Comparison of ENCODE assay signal across 8 cellular contexts in the genomic region with DNA sequence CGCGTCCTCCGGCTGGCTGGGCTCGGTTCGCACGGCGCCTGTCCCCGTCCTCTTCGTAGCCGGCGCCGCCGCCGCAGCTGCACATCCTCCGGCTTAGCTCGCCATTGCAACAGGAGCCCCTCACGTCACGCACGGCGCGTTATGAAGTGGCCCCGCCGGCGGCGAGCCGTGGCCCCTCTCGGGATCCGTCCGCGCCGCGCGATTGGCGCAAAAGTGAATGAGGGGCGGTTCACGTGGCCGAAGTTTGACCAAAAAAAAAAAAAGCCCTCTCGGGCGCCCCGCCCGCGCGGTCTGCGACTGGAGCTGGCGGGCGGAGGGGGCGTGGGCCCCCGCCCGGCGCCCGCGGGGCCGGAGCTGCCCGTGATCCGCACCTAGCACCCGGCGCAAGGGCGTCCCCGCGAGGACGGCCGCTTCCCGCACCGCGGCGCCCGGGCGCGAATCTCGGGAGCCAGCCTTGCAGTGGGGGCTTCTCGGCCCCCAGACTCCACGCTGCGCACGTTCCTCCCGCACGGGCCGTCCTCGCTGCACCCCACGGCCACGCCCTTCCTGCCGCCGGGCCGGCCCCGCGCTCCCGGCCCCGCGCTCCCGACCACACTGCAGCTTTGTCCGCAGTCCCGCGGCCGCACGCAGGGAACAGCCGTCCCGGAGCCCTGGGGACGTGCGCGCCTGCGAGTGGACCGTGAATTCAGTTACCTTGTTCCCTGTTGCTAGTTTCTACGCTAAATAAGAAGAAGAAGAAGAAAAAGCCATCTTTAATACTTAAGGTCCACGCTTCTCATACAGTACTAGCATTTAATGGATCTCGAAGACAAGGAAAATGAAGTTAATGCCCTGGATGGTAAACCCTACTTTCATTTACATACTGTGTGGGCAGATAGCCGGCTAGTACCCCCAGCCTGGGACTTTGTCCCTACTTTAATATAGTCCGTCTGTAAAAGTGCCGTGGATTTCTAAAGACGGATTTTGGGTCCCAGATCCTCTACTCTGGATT. TPM values are rescaled to one million over a fixed set of nuclear protein-coding genes. Genes with fewer than 3 reads are reported as not detected.
DNase-seq lines count a peak whose midpoint lies in the region; ATAC-seq and TF ChIP-seq lines count a peak whose summit lies in the region.

A gene with protein sequence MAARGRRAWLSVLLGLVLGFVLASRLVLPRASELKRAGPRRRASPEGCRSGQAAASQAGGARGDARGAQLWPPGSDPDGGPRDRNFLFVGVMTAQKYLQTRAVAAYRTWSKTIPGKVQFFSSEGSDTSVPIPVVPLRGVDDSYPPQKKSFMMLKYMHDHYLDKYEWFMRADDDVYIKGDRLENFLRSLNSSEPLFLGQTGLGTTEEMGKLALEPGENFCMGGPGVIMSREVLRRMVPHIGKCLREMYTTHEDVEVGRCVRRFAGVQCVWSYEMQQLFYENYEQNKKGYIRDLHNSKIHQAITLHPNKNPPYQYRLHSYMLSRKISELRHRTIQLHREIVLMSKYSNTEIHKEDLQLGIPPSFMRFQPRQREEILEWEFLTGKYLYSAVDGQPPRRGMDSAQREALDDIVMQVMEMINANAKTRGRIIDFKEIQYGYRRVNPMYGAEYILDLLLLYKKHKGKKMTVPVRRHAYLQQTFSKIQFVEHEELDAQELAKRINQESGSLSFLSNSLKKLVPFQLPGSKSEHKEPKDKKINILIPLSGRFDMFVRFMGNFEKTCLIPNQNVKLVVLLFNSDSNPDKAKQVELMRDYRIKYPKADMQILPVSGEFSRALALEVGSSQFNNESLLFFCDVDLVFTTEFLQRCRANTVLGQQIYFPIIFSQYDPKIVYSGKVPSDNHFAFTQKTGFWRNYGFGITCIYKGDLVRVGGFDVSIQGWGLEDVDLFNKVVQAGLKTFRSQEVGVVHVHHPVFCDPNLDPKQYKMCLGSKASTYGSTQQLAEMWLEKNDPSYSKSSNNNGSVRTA (minus strand): TSS at position 219 of the 991 bp plus-strand sequence. CDS start 592 bp downstream, outside the sequence.

- peak within 1 kb of the TSS; percentile 84 to 88 for H3K27ac ChIP-seq in prostate gland

- intact Hi-C loops in T-helper 1 cell treated with Interleukin-12 subunit alpha and Interleukin-12 subunit beta and Interleukin-4 antibody, amounts not matched to agents 30 ng/mL and 1 ng/mL, for 36 hours (cut with micrococcal nuclease): loop anchor here (1.0 to 10.0 kb wide), 8 partner anchors 25 to 917 kb away; a partner anchor contains a TSS
- intact Hi-C loops in left cardiac atrium (cut with DNase I): loop anchor here in 1 of 2 donors (5.0 kb wide), 1 partner anchor 65 kb away; no protein-coding TSS in a partner anchor
- intact Hi-C loops in prostate gland (cut with DNase I): loop anchor here (2.0 to 10.0 kb wide), 3 partner anchors 70 to 627 kb away; no protein-coding TSS in a partner anchor

- DNase-seq in HFFc6: peak; percentile 89
- DNase-seq in NAMALWA (ENCODE audit: low spot score): peak; percentile 89
- peak; percentile 93 for DNase-seq in amniotic epithelial cell (ENCODE audit: low read depth)
- DNase-seq in left cardiac atrium: peak; percentile 96
- peak; percentile 89 for DNase-seq in prostate gland (ENCODE audit: low spot score)
- peak; percentile 93 for DNase-seq in ureter (ENCODE audit: low spot score)

- peaks cover 5% of the 10 kb centered on the region; the same call in 1 of the 2 replicates for H3K27me3 Mint-ChIP-seq in HFFc6 (ENCODE audit: insufficient read depth)

- H3K36me3 Mint-ChIP-seq in HFFc6 (ENCODE audit: low read depth): peaks cover 20% of the 10 kb centered on the region

- no peaks in the 10 kb centered on the region for H3K9me3 Mint-ChIP-seq in HFFc6

- H3K4me3 Mint-ChIP-seq in HFFc6: peak within 1 kb of the TSS; percentile 97

- TF ChIP-seq CTCF in GM12873 (IDR thresholded peaks at IDR 0.05; ENCODE audit: insufficient read depth, low read depth, low read length, missing control alignments): peak; percentile 24
- peak; percentile 54 for TF ChIP-seq CTCF in HFFc6 (IDR thresholded peaks at IDR 0.05)
- TF ChIP-seq CTCF in prostate gland (IDR thresholded peaks at IDR 0.05): peak in 3 of 4 experiments; percentile 19 to 48 (median 45)

- peaks cover 3% of the 10 kb centered on the region for H3K4me1 ChIP-seq in prostate gland (replicated peaks)

- no peaks in the 10 kb centered on the region for H3K27me3 ChIP-seq in prostate gland (replicated peaks; ENCODE audit: insufficient read depth)

- peak within 1 kb of the TSS; percentile 76 for H3K4me3 ChIP-seq in prostate gland

- peak; percentile 91 to 93 for ATAC-seq in left cardiac atrium

- TF ChIP-seq POLR2A in prostate gland (IDR thresholded peaks at IDR 0.05): peak; percentile 85

- peak within 1 kb of the TSS; percentile 94 for H3K27ac Mint-ChIP-seq in HFFc6

- H3K9me3 ChIP-seq in prostate gland: no peaks in the 10 kb centered on the region

- WGBS in prostate gland: 1% methylated on average over 80 of the region's 108 CpGs

- H3K4me1 Mint-ChIP-seq in HFFc6 (ENCODE audit: low read depth): peaks cover 44% of the 10 kb centered on the region

- no peaks in the 10 kb centered on the region for H3K36me3 ChIP-seq in prostate gland

RNA-seq across cellular contexts. Expression of the gene that starts here (rescaled TPM):
- total RNA-seq in HFFc6 (2021; fragmentation: NEBNext Ultra II Directional; extraction: Animal tissue kit (Norgen Biotek cat#: 25700)): 10 to 100 TPM; 29.2 to 44.2 (median 40.0) TPM
- total RNA-seq in T-helper 1 cell treated with Interleukin-12 subunit alpha and Interleukin-12 subunit beta and Interleukin-4 antibody, amounts not matched to agents 30 ng/mL and 1 ng/mL, for 36 hours: 52.2 and 53.5 TPM in 2 replicates
- total RNA-seq in left cardiac atrium: 10 to 100 TPM; 18.8 to 42.0 TPM
- total RNA-seq in prostate gland: 10 to 100 TPM; 30.4 to 46.4 TPM
- 47.0 TPM for total RNA-seq in ureter

Comparison
In these comparisons a context has a peak if more than half of its experiments do, and no peak if none do; other contexts are left out.
1. Peak in every context shown above with its lines: DNase-seq, ATAC-seq, H3K4me3 ChIP-seq and H3K27ac ChIP-seq.